18 cellular contexts compared by ENCODE assay signal in genomic region chr20:52799130-52799529, GRCh38.
"Had no signal": no experiment of that assay in that cellular context is flagged by ENCODE, and none has a peak within 500 bp of the region (broad histone marks: within the 10 kb centered on the region; RNA-seq: fewer than 3 reads in every experiment).

No MANE protein-coding gene starts in this region.

- H3K36me3 ChIP-seq: colonic mucosa, heart left ventricle, neutrophil, spleen, tibial nerve, upper lobe of right lung had no signal

- H3K9me3 ChIP-seq: colonic mucosa, heart left ventricle, neutrophil, psoas muscle, spleen, testis, tibial nerve, upper lobe of right lung had no signal

- H3K27ac ChIP-seq: colonic mucosa, heart left ventricle, neutrophil, psoas muscle, spleen, testis, tibial nerve, upper lobe of right lung had no signal

- H3K4me1 ChIP-seq: colonic mucosa, psoas muscle, spleen, testis, tibial nerve, upper lobe of right lung had no signal

- DNase-seq: colonic mucosa; dermis blood vessel endothelial cell; erythroblast; foreskin melanocyte; heart left ventricle; hippocampal formation; kidney glomerular epithelial cell; naive thymus-derived CD8-positive, alpha-beta T cell; psoas muscle; spleen; stimulated activated CD4-positive, alpha-beta T cell treated with anti-CD3 and anti-CD28 coated beads, Interleukin-15, amount 100 ng/mL, for 24 hours; stimulated activated CD4-positive, alpha-beta T cell treated with anti-CD3 and anti-CD28 coated beads, Interleukin-1b, Interleukin-23, amount 100 ng/mL, for 48 hours; stimulated activated CD4-positive, alpha-beta T cell treated with anti-CD3 and anti-CD28 coated beads, Interleukin-4, amount 100 ng/mL, for 24 hours; testis; upper lobe of right lung had no signal

- ATAC-seq: heart left ventricle; naive thymus-derived CD8-positive, alpha-beta T cell; psoas muscle; sciatic nerve; upper lobe of right lung had no signal

- H3K4me3 ChIP-seq: colonic mucosa, heart left ventricle, psoas muscle, spleen, testis, tibial nerve, upper lobe of right lung had no signal

- H3K27me3 ChIP-seq: colonic mucosa, heart left ventricle, neutrophil, spleen, testis, tibial nerve, upper lobe of right lung had no signal
